In genomic region chr5:127875235-127876021, GRCh38 we compare ENCODE assay signal across 8 cellular contexts.
DNase-seq lines count a peak whose midpoint lies in the region; ATAC-seq and TF ChIP-seq lines count a peak whose summit lies in the region.

No MANE protein-coding gene starts in this region.

- no peak overlapping the region for H3K27ac ChIP-seq in tibial artery

- H3K4me1 Mint-ChIP-seq in activated CD4-positive, alpha-beta memory T cell treated with anti-CD3 and anti-CD28 coated beads for 36 hours (ENCODE audit: low read depth) = no peaks in the 10 kb centered on the region

- H3K9me3 Mint-ChIP-seq in activated CD4-positive, alpha-beta memory T cell treated with anti-CD3 and anti-CD28 coated beads for 36 hours = no peaks in the 10 kb centered on the region

- ATAC-seq in GM19023 (IDR thresholded peaks at IDR 0.05; ENCODE audit: unreplicated experiment) = peak; percentile 90
- ATAC-seq in HG03060 (IDR thresholded peaks at IDR 0.05; ENCODE audit: low read depth, unreplicated experiment) = peak; percentile 72

- H3K4me3 Mint-ChIP-seq in activated CD4-positive, alpha-beta memory T cell treated with anti-CD3 and anti-CD28 coated beads for 36 hours = no peak overlapping the region

- TF ChIP-seq CTCF in tibial artery (IDR thresholded peaks at IDR 0.05) = no peak

- H3K4me3 ChIP-seq in tibial artery = no peak overlapping the region

- peaks cover 0 to 26% (median 13%) of the 10 kb centered on the region in 4 donors for H3K4me1 ChIP-seq in tibial artery

- no peaks in the 10 kb centered on the region for H3K36me3 ChIP-seq in tibial artery

- peaks cover 8% of the 10 kb centered on the region for H3K27me3 Mint-ChIP-seq in activated CD4-positive, alpha-beta memory T cell treated with anti-CD3 and anti-CD28 coated beads for 36 hours

- H3K27me3 ChIP-seq in tibial artery = no peaks in the 10 kb centered on the region

- no peaks in the 10 kb centered on the region for H3K36me3 Mint-ChIP-seq in activated CD4-positive, alpha-beta memory T cell treated with anti-CD3 and anti-CD28 coated beads for 36 hours

- no peaks in the 10 kb centered on the region for H3K9me3 ChIP-seq in tibial artery

- POLR2A ChIA-PET in activated CD4-positive, alpha-beta memory T cell treated with anti-CD3 and anti-CD28 coated beads for 36 hours (lab: Charles Lee) = no interaction called here

- intact Hi-C loops in activated CD4-positive, alpha-beta memory T cell treated with anti-CD3 and anti-CD28 coated beads for 36 hours (cut with micrococcal nuclease) = loop anchor here (1.0 to 5.0 kb wide), 2 partner anchors 207 to 326 kb away; partner anchors contain the start of gene SLC12A2
- intact Hi-C loops in posterior cingulate gyrus (cut with DNase I) (loop anchor here (1.0 to 10.0 kb wide), 3 partner anchors 207 to 326 kb away; partner anchors contain the start of gene SLC12A2), tibial artery (cut with DNase I; ENCODE audit: low total_unique reads) (loop anchor here (2.0 to 10.0 kb wide), 2 partner anchors 17 to 239 kb away; no protein-coding TSS in a partner anchor)

- CTCF ChIA-PET in activated CD4-positive, alpha-beta memory T cell treated with anti-CD3 and anti-CD28 coated beads for 36 hours (lab: Charles Lee) = interaction anchor here (0.8 to 2.2 kb wide), 9 partner anchors 9 to 352 kb away, joined by 3 to 12 read pairs (median 4); no protein-coding TSS in a partner anchor

- DNase-seq in D341Med (ENCODE audit: low spot score) (peak; percentile 35), NCI-H2171 treated with DMSO at 0.1 percent for 48 hours (lab: John Stamatoyannopoulos, UW) (peak; percentile 70), glomerular visceral epithelial cell (ENCODE audit: extremely low spot score) (peak; percentile 65), posterior cingulate gyrus (peak in 7 of 10 donors; percentile 19 to 90 (median 54)), tibial artery (no peak)
- peak; percentile 44 for DNase-seq in activated CD4-positive, alpha-beta memory T cell treated with anti-CD3 and anti-CD28 coated beads for 36 hours

- H3K27ac Mint-ChIP-seq in activated CD4-positive, alpha-beta memory T cell treated with anti-CD3 and anti-CD28 coated beads for 36 hours = no peak overlapping the region

Comparison
In these comparisons a context has a peak if more than half of its experiments do, and no peak if none do; other contexts are left out.
1. DNase-seq: peak in D341Med (single experiment), NCI-H2171 treated with DMSO at 0.1 percent for 48 hours (single experiment), activated CD4-positive, alpha-beta memory T cell treated with anti-CD3 and anti-CD28 coated beads for 36 hours (single experiment), glomerular visceral epithelial cell (single experiment) and posterior cingulate gyrus (7 of 10); none in tibial artery (0 of 2).